1 cellular context compared by ENCODE assay signal in genomic region chr13:51532736-51533197, GRCh38.
TF ChIP-seq lines count a peak whose summit lies in the region.

No MANE protein-coding gene starts in this region.

TF ChIP-seq in WTC11, 78 proteins besides CTCF, POLR2A, EP300 and RAD21 (continued from another document):
- TF ChIP-seq, protein P1, sequence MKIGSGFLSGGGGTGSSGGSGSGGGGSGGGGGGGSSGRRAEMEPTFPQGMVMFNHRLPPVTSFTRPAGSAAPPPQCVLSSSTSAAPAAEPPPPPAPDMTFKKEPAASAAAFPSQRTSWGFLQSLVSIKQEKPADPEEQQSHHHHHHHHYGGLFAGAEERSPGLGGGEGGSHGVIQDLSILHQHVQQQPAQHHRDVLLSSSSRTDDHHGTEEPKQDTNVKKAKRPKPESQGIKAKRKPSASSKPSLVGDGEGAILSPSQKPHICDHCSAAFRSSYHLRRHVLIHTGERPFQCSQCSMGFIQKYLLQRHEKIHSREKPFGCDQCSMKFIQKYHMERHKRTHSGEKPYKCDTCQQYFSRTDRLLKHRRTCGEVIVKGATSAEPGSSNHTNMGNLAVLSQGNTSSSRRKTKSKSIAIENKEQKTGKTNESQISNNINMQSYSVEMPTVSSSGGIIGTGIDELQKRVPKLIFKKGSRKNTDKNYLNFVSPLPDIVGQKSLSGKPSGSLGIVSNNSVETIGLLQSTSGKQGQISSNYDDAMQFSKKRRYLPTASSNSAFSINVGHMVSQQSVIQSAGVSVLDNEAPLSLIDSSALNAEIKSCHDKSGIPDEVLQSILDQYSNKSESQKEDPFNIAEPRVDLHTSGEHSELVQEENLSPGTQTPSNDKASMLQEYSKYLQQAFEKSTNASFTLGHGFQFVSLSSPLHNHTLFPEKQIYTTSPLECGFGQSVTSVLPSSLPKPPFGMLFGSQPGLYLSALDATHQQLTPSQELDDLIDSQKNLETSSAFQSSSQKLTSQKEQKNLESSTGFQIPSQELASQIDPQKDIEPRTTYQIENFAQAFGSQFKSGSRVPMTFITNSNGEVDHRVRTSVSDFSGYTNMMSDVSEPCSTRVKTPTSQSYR (CRISPR knock-in tag; IDR thresholded peaks at IDR 0.05) = no peak
- no peak for TF ChIP-seq PRRX2 (CRISPR knock-in tag; IDR thresholded peaks at IDR 0.05)
- TF ChIP-seq, protein P2, sequence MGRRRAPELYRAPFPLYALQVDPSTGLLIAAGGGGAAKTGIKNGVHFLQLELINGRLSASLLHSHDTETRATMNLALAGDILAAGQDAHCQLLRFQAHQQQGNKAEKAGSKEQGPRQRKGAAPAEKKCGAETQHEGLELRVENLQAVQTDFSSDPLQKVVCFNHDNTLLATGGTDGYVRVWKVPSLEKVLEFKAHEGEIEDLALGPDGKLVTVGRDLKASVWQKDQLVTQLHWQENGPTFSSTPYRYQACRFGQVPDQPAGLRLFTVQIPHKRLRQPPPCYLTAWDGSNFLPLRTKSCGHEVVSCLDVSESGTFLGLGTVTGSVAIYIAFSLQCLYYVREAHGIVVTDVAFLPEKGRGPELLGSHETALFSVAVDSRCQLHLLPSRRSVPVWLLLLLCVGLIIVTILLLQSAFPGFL (CRISPR knock-in tag; IDR thresholded peaks at IDR 0.05; ENCODE audit: borderline replicate concordance) = no peak
- TF ChIP-seq, protein P3, sequence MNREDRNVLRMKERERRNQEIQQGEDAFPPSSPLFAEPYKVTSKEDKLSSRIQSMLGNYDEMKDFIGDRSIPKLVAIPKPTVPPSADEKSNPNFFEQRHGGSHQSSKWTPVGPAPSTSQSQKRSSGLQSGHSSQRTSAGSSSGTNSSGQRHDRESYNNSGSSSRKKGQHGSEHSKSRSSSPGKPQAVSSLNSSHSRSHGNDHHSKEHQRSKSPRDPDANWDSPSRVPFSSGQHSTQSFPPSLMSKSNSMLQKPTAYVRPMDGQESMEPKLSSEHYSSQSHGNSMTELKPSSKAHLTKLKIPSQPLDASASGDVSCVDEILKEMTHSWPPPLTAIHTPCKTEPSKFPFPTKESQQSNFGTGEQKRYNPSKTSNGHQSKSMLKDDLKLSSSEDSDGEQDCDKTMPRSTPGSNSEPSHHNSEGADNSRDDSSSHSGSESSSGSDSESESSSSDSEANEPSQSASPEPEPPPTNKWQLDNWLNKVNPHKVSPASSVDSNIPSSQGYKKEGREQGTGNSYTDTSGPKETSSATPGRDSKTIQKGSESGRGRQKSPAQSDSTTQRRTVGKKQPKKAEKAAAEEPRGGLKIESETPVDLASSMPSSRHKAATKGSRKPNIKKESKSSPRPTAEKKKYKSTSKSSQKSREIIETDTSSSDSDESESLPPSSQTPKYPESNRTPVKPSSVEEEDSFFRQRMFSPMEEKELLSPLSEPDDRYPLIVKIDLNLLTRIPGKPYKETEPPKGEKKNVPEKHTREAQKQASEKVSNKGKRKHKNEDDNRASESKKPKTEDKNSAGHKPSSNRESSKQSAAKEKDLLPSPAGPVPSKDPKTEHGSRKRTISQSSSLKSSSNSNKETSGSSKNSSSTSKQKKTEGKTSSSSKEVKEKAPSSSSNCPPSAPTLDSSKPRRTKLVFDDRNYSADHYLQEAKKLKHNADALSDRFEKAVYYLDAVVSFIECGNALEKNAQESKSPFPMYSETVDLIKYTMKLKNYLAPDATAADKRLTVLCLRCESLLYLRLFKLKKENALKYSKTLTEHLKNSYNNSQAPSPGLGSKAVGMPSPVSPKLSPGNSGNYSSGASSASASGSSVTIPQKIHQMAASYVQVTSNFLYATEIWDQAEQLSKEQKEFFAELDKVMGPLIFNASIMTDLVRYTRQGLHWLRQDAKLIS (CRISPR knock-in tag; IDR thresholded peaks at IDR 0.05; ENCODE audit: borderline replicate concordance) = no peak
